15 cellular contexts compared by ENCODE assay signal in the genomic region with DNA sequence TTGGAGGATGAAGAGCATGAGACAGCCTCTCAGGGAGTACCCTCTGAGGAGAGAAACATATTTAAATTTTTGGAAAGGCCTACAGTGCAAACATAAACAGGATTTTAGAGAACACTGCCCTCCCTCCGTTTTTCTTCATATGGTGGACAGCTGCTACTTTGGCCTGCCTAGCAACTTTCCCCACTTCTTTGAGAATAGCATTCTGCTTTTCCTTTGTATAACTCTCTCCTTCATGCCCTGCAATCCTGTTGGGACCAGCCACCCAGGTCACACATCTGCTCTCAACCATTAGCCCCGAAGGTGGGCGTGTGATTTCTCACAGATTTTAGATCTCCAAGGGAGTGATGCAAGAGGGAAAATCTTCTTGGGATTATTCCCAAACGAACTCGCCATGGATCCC.
DNase-seq lines count a peak whose midpoint lies in the region; ATAC-seq and TF ChIP-seq lines count a peak whose summit lies in the region.
"Had no signal": no experiment of that assay in that cellular context is flagged by ENCODE, and none has a peak within 500 bp of the region (broad histone marks: within the 10 kb centered on the region; RNA-seq: fewer than 3 reads in every experiment).

No MANE protein-coding gene starts in this region.

- no peak for TF ChIP-seq CTCF in HFF-Myc (IDR thresholded peaks at IDR 0.05; ENCODE audit: low read depth, low read length, missing control alignments)
- TF ChIP-seq CTCF in fibroblast of mammary gland (conservative IDR thresholded peaks at IDR 0.05; ENCODE audit: control insufficient read depth, insufficient read depth, low read depth, low read length) = no peak

- ATAC-seq in GM18520 (IDR thresholded peaks at IDR 0.05; ENCODE audit: unreplicated experiment) (no peak), HG03342 (IDR thresholded peaks at IDR 0.05; ENCODE audit: unreplicated experiment) (no peak)
- ATAC-seq: GM12878, HepG2 had no signal

- H3K4me3 ChIP-seq in HFF-Myc (replicated peaks; ENCODE audit: low read depth, low read length) (no peak overlapping the region), fibroblast of mammary gland (ENCODE audit: control insufficient read depth, low read depth, low read length) (no peak overlapping the region)
- H3K4me3 ChIP-seq: BLaER1 treated with 17β-estradiol and CSF1 and Interleukin-3, amounts not matched to agents 10 nM and 100 nM; GM12878; GM23248 had no signal

- DNase-seq in NCI-H1417 (lab: John Stamatoyannopoulos, UW) = peak in 2 of 3 experiments; percentile 13 to 50
- no peak for DNase-seq in NCI-H1417 treated with DMSO at 0.1 percent for 48 hours (lab: John Stamatoyannopoulos, UW)
- peak; percentile 30 for DNase-seq in HFF-Myc (ENCODE audit: extremely low read depth, low read depth)
- peak; percentile 12 for DNase-seq in fibroblast of mammary gland (ENCODE audit: low read depth)
- DNase-seq in activated CD4-positive, CD25-positive, alpha-beta regulatory T cell treated with anti-CD3 and anti-CD28 coated beads, Interleukin-2, amount 50 U/mL, for 72 hours = no peak
- DNase-seq: ACHN; CD4-positive, CD25-positive, alpha-beta regulatory T cell; DMS79; GM23248; H7 had no signal

Comparison
In these comparisons a context has a peak if more than half of its experiments do, and no peak if none do; other contexts are left out.
1. DNase-seq: peak in NCI-H1417 (2 of 3), HFF-Myc (single experiment) and fibroblast of mammary gland (single experiment); none in NCI-H1417 treated with DMSO at 0.1 percent for 48 hours (single experiment) and activated CD4-positive, CD25-positive, alpha-beta regulatory T cell treated with anti-CD3 and anti-CD28 coated beads, Interleukin-2, amount 50 U/mL, for 72 hours (single experiment).